Comparison of ENCODE assay signal across 8 cellular contexts in the genomic region with DNA sequence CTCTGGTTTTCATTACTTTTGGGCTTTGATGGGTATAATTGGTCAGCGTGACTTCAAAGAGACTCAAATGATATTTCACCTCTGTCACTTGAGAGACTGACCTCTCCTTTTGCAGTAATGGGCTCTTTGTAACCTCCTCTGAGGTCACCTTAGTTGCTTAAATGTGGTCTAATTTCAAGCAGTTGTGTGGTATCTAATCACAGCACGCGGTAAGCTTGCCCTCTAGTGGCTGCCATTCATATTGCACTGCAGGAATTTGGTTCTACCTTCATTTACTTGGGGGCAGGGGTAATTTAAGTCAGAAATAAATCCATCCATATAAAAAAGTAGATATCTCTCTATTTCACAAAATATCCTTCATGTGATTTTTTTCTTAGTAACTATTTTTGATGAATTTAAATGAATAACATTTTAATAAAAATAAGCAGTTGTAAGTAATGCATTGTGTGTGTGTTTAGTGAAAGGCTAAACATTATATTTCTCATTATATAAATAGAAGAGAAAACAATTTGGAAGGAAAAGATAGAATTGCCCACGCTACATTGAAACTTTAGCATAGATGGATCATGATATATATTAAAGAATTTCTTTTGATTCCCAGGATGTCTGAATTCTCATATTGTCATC. TPM values are rescaled to one million over a fixed set of nuclear protein-coding genes. Genes with fewer than 3 reads are reported as not detected.
DNase-seq lines count a peak whose midpoint lies in the region; ATAC-seq and TF ChIP-seq lines count a peak whose summit lies in the region.

No MANE protein-coding gene starts in this region.

- TF ChIP-seq CTCF in CD14-positive monocyte (IDR thresholded peaks at IDR 0.05) = peak; percentile 91
- TF ChIP-seq CTCF in fibroblast of lung (conservative IDR thresholded peaks at IDR 0.05 in 1 of 2, IDR thresholded peaks at IDR 0.05 in 1 of 2; ENCODE audit: low read depth in 1 of 2, low read length in 2 of 2) = peak; percentile 98 to 99
- peak; percentile 72 to 94 (median 86) for TF ChIP-seq CTCF in uterus (IDR thresholded peaks at IDR 0.05)

- intact Hi-C loops in CD14-positive monocyte (cut with micrococcal nuclease) (no loop called here), uterus (cut with DNase I; ENCODE audit: low total_unique reads) (no loop called here)
- intact Hi-C loops in activated CD4-positive, alpha-beta T cell treated with anti-CD3 and anti-CD28 coated beads, Interleukin-2, amount 10 ng/mL, durations not matched to agents 24 days and 14 days (cut with micrococcal nuclease) = loop anchor here (2.0 kb wide), 1 partner anchor 294 kb away; no protein-coding TSS in a partner anchor

- H2AFZ ChIP-seq in fibroblast of lung (ENCODE audit: low read length) = peak overlapping the region; percentile 5

- H3K4me1 Mint-ChIP-seq in CD14-positive monocyte = no peaks in the 10 kb centered on the region
- no peaks in the 10 kb centered on the region for H3K4me1 Mint-ChIP-seq in activated CD4-positive, alpha-beta T cell treated with anti-CD3 and anti-CD28 coated beads, Interleukin-2, amount 10 ng/mL, durations not matched to agents 24 days and 14 days
- no peaks in the 10 kb centered on the region for H3K4me1 Mint-ChIP-seq in natural killer cell treated with Interleukin-12 subunit alpha and Interleukin-12 subunit beta and Interleukin-15 and Interleukin-18, amount 100 ng/mL, for 72 hours (ENCODE audit: low read depth in 2 of 2)

- no peak overlapping the region for H3K4me2 ChIP-seq in fibroblast of lung (ENCODE audit: extremely low read depth, insufficient read depth, low read length)

- DNase-seq in CD14-positive monocyte (ENCODE audit: low spot score) (no peak), NCI-H2107 (lab: John Stamatoyannopoulos, UW) (peak; percentile 27), fibroblast of lung (ENCODE audit: low read depth in 2 of 2) (peak; percentile 53 to 86), uterus (peak; percentile 32 to 51)
- peak; percentile 82 for DNase-seq in activated CD4-positive, alpha-beta T cell treated with anti-CD3 and anti-CD28 coated beads, Interleukin-2, amount 10 ng/mL, durations not matched to agents 24 days and 14 days
- DNase-seq in natural killer cell treated with Interleukin-12 subunit alpha and Interleukin-12 subunit beta and Interleukin-15 and Interleukin-18, amount 100 ng/mL, for 72 hours (ENCODE audit: low spot score) = peak; percentile 62

- no peak overlapping the region for H3K9ac ChIP-seq in fibroblast of lung (ENCODE audit: insufficient read depth, low read length)

- H3K27me3 ChIP-seq in fibroblast of lung (ENCODE audit: control insufficient read depth, insufficient read depth, low read length) = no peaks in the 10 kb centered on the region
- no peaks in the 10 kb centered on the region for H3K27me3 ChIP-seq in uterus

- H3K27me3 Mint-ChIP-seq in CD14-positive monocyte (ENCODE audit: low read depth in 3 of 3) = peaks cover 0 to 1% (median 0%) of the 10 kb centered on the region in 3 donors
- no peaks in the 10 kb centered on the region for H3K27me3 Mint-ChIP-seq in activated CD4-positive, alpha-beta T cell treated with anti-CD3 and anti-CD28 coated beads, Interleukin-2, amount 10 ng/mL, durations not matched to agents 24 days and 14 days
- peaks cover 0 to 3% of the 10 kb centered on the region in 2 donors for H3K27me3 Mint-ChIP-seq in natural killer cell treated with Interleukin-12 subunit alpha and Interleukin-12 subunit beta and Interleukin-15 and Interleukin-18, amount 100 ng/mL, for 72 hours

- no peak for TF ChIP-seq POLR2A in uterus (IDR thresholded peaks at IDR 0.05)

- H3K9me3 ChIP-seq in fibroblast of lung (ENCODE audit: control insufficient read depth, insufficient read depth, low read depth, low read length) = no peaks in the 10 kb centered on the region
- no peaks in the 10 kb centered on the region for H3K9me3 ChIP-seq in uterus

- no peaks in the 10 kb centered on the region for H3K36me3 Mint-ChIP-seq in CD14-positive monocyte
- H3K36me3 Mint-ChIP-seq in activated CD4-positive, alpha-beta T cell treated with anti-CD3 and anti-CD28 coated beads, Interleukin-2, amount 10 ng/mL, durations not matched to agents 24 days and 14 days (ENCODE audit: low read depth) = no peaks in the 10 kb centered on the region
- H3K36me3 Mint-ChIP-seq in natural killer cell treated with Interleukin-12 subunit alpha and Interleukin-12 subunit beta and Interleukin-15 and Interleukin-18, amount 100 ng/mL, for 72 hours = no peaks in the 10 kb centered on the region

- H3K27ac Mint-ChIP-seq in CD14-positive monocyte = no peak overlapping the region
- no peak overlapping the region for H3K27ac Mint-ChIP-seq in activated CD4-positive, alpha-beta T cell treated with anti-CD3 and anti-CD28 coated beads, Interleukin-2, amount 10 ng/mL, durations not matched to agents 24 days and 14 days
- no peak overlapping the region for H3K27ac Mint-ChIP-seq in natural killer cell treated with Interleukin-12 subunit alpha and Interleukin-12 subunit beta and Interleukin-15 and Interleukin-18, amount 100 ng/mL, for 72 hours

- ATAC-seq in GM18517 (IDR thresholded peaks at IDR 0.05; ENCODE audit: unreplicated experiment) = peak; percentile 95
- ATAC-seq in HG02970 (IDR thresholded peaks at IDR 0.05; ENCODE audit: low FRiP score, unreplicated experiment) = peak; percentile 97
- ATAC-seq in natural killer cell treated with Interleukin-12 subunit alpha and Interleukin-12 subunit beta and Interleukin-15 and Interleukin-18, amount 100 ng/mL, for 72 hours = peak in 1 of 2 donors; percentile 56

- H4K20me1 ChIP-seq in fibroblast of lung (ENCODE audit: control insufficient read depth, extremely low read depth, insufficient read depth, low read length) = no peaks in the 10 kb centered on the region

- H3K4me3 ChIP-seq in fibroblast of lung (replicated peaks in 1 of 4; ENCODE audit: control extremely low read depth in 1 of 4, insufficient read depth in 1 of 4, low read depth in 3 of 4, low read length in 4 of 4) = no peak overlapping the region
- no peak overlapping the region for H3K4me3 ChIP-seq in uterus

- H3K4me3 Mint-ChIP-seq in CD14-positive monocyte = no peak overlapping the region
- no peak overlapping the region for H3K4me3 Mint-ChIP-seq in activated CD4-positive, alpha-beta T cell treated with anti-CD3 and anti-CD28 coated beads, Interleukin-2, amount 10 ng/mL, durations not matched to agents 24 days and 14 days
- H3K4me3 Mint-ChIP-seq in natural killer cell treated with Interleukin-12 subunit alpha and Interleukin-12 subunit beta and Interleukin-15 and Interleukin-18, amount 100 ng/mL, for 72 hours = no peak overlapping the region

- no peaks in the 10 kb centered on the region for H3K79me2 ChIP-seq in fibroblast of lung (ENCODE audit: control insufficient read depth, insufficient read depth, low read length)

- no peaks in the 10 kb centered on the region for H3K36me3 ChIP-seq in fibroblast of lung (ENCODE audit: control insufficient read depth, insufficient read depth, low read length)
- H3K36me3 ChIP-seq in uterus = no peaks in the 10 kb centered on the region

- H3K4me1 ChIP-seq in fibroblast of lung (ENCODE audit: control insufficient read depth, extremely low read depth, insufficient read depth, low read length) = no peaks in the 10 kb centered on the region
- H3K4me1 ChIP-seq in uterus = no peaks in the 10 kb centered on the region

- no peak overlapping the region for H3K27ac ChIP-seq in fibroblast of lung (ENCODE audit: insufficient read depth, low read length)
- H3K27ac ChIP-seq in uterus = peak overlapping the region in 1 of 2 donors; percentile 26

- no peaks in the 10 kb centered on the region for H3K9me3 Mint-ChIP-seq in CD14-positive monocyte
- no peaks in the 10 kb centered on the region for H3K9me3 Mint-ChIP-seq in activated CD4-positive, alpha-beta T cell treated with anti-CD3 and anti-CD28 coated beads, Interleukin-2, amount 10 ng/mL, durations not matched to agents 24 days and 14 days
- no peaks in the 10 kb centered on the region for H3K9me3 Mint-ChIP-seq in natural killer cell treated with Interleukin-12 subunit alpha and Interleukin-12 subunit beta and Interleukin-15 and Interleukin-18, amount 100 ng/mL, for 72 hours

RNA-seq across cellular contexts. Expression of gene ANO3, which starts 55.0 kb away (rescaled TPM):
- polyA plus RNA-seq in CD14-positive monocyte = not detected
- not detected in 2 replicates for total RNA-seq in activated CD4-positive, alpha-beta T cell treated with anti-CD3 and anti-CD28 coated beads, Interleukin-2, amount 10 ng/mL, durations not matched to agents 24 days and 14 days
- total RNA-seq in fibroblast of lung = 1.0 and 5.1 TPM in 2 replicates
- 0.25 and 2.2 TPM in 2 replicates for polyA plus RNA-seq in fibroblast of lung
- 0.14 and 1.3 TPM in 2 replicates for polyA plus RNA-seq in fibroblast of lung (2012)
- 0.27 and 0.59 TPM in 2 replicates for polyA minus RNA-seq in fibroblast of lung (ENCODE audit: low replicate concordance)
- total RNA-seq in natural killer cell treated with Interleukin-12 subunit alpha and Interleukin-12 subunit beta and Interleukin-15 and Interleukin-18, amount 100 ng/mL, for 72 hours = not detected
- total RNA-seq in uterus = 1 to 10 TPM in 2 of 4 donors, not detected in 2; 1.6 to 1.8 TPM
